In the genomic region with DNA sequence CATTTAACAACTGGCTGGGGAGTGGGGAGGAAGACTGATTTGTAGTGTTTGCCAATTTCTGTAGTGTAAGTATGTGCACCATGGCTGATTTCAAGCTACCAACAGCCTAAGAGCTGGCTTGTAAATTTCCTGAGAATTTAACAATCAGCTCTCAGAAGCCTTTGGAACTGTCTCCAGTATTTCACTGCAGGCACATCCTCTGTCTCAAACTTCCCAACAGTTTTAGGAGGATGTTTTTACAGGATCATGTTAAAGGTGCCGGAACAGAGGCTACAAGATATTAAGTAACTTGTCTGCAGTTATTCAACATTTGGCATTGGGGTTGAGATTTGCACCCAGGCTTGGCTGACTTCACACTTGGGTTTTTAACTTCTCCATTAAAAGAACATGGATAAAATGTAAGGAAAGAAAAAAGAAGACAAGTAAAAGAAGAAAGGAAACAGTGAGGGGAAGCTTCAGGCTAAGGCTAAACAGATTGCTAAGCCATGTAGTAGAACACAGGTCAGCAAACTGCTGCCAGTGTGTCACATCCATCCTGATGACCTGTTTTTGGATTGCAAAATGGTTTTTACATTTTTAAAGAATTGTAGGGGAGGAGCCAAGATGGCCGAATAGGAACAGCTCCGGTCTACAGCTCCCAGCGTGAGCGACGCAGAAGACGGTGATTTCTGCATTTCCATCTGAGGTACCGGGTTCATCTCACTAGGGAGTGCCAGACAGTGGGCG, we compare ENCODE assay signal across 18 cellular contexts.
"Had no signal": no experiment of that assay in that cellular context is flagged by ENCODE, and none has a peak within 500 bp of the region (broad histone marks: within the 10 kb centered on the region; RNA-seq: fewer than 3 reads in every experiment).

No MANE protein-coding gene starts in this region.

- H3K36me3 Mint-ChIP-seq: activated naive CD4-positive, alpha-beta T cell treated with anti-CD3 and anti-CD28 coated beads, Interleukin-2, amount 50 U/mL, for 24 hours had no signal

- H3K27ac Mint-ChIP-seq: activated naive CD4-positive, alpha-beta T cell treated with anti-CD3 and anti-CD28 coated beads, Interleukin-2, amount 50 U/mL, for 24 hours; dendritic cell treated with granulocyte-macrophage colony-stimulating factor and Interleukin-4, amounts not matched to agents 40 ng/mL and 50 ng/mL, for 4 days; effector memory CD8-positive, alpha-beta T cell had no signal

- H3K9me3 Mint-ChIP-seq: activated naive CD4-positive, alpha-beta T cell treated with anti-CD3 and anti-CD28 coated beads, Interleukin-2, amount 50 U/mL, for 24 hours; dendritic cell treated with granulocyte-macrophage colony-stimulating factor and Interleukin-4, amounts not matched to agents 40 ng/mL and 50 ng/mL, for 4 days had no signal

- H3K4me3 ChIP-seq: hepatocyte, lower lobe of right lung, stomach, thoracic aorta had no signal

- H3K36me3 ChIP-seq: brain microvascular endothelial cell, lower lobe of right lung, stomach, thoracic aorta had no signal

- ATAC-seq: effector memory CD8-positive, alpha-beta T cell; lower lobe of right lung; naive thymus-derived CD4-positive, alpha-beta T cell had no signal

- H3K27me3 ChIP-seq: brain microvascular endothelial cell, hepatocyte, stomach had no signal

- H3K4me3 Mint-ChIP-seq: dendritic cell treated with granulocyte-macrophage colony-stimulating factor and Interleukin-4, amounts not matched to agents 40 ng/mL and 50 ng/mL, for 4 days; effector memory CD8-positive, alpha-beta T cell had no signal

- H3K27me3 Mint-ChIP-seq: activated naive CD4-positive, alpha-beta T cell treated with anti-CD3 and anti-CD28 coated beads, Interleukin-2, amount 50 U/mL, for 24 hours; dendritic cell treated with granulocyte-macrophage colony-stimulating factor and Interleukin-4, amounts not matched to agents 40 ng/mL and 50 ng/mL, for 4 days had no signal

- DNase-seq: activated CD4-positive, alpha-beta T cell treated with anti-CD3 and anti-CD28 coated beads, Interleukin-2, amount 50 U/mL, for 4 hours; activated CD4-positive, CD25-positive, alpha-beta regulatory T cell; activated effector memory CD4-positive, alpha-beta T cell treated with Interleukin-2 at 50 U/mL for 16 hours; activated T-cell treated with anti-CD3 and anti-CD28 coated beads, Interleukin-2, amount 50 U/mL, for 1 hour; amygdala; brain microvascular endothelial cell; cerebellar nuclear complex; effector memory CD8-positive, alpha-beta T cell; erythroblast; lower lobe of right lung; naive thymus-derived CD4-positive, alpha-beta T cell; retina; stimulated activated CD4-positive, alpha-beta T cell treated with anti-CD3 and anti-CD28 coated beads, Interleukin-4, amount 100 ng/mL, for 4 hours; stomach had no signal
